1 cellular context compared by ENCODE assay signal in genomic region chr9:97411440-97411788, GRCh38.
TF ChIP-seq lines count a peak whose summit lies in the region.

No MANE protein-coding gene starts in this region.

TF ChIP-seq in GM23338, 12 proteins besides CTCF, POLR2A, EP300 and RAD21 (continued from another document):
- TF ChIP-seq ZNF462 (CRISPR knock-in tag; IDR thresholded peaks at IDR 0.05) (no peak), CREB1 (CRISPR knock-in tag; IDR thresholded peaks at IDR 0.05; ENCODE audit: low read depth) (no peak)
